In the genomic region with DNA sequence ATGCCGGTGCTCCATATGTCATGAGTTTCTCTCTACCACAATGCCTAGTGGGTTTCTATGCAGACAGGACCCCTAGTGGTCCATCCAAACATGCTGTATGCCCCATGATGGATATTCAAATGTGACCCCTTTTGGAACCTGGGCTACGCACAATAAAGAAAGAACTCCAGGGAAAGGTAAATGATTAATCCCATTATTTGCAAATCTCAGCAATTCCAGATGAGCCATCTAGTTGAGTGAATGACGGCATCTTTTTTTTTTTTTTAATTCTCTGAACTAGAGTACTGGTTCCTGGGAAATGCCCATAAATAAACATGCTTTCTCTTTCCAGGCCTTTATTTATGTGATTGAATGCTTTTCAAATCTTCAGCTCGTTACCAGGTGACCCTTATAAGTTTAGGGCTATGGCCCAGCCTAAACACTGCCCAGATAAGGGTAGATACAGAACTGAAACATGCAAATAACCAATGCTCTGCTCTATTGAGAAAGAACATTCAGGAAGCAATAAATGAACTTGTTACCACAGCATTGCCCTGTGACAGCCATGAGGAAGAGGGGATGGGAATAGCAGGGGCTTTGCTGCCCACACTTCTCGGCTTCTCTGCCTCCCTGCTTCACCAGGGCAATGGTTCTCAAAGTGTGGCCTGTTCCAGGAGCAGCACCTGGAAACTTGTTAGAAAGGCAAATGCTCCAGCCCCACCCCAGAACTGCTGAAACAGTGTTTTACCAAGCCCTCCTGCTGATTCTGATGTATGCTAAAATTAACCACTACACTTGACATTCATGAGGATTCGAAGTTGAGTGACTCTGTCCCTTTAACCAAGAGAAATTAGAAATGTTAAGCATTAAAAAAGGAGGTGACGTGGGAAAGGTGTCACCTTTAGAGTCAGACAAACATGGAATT, we compare ENCODE assay signal across 11 cellular contexts.
DNase-seq lines count a peak whose midpoint lies in the region; ATAC-seq and TF ChIP-seq lines count a peak whose summit lies in the region.
"Had no signal": no experiment of that assay in that cellular context is flagged by ENCODE, and none has a peak within 500 bp of the region (broad histone marks: within the 10 kb centered on the region; RNA-seq: fewer than 3 reads in every experiment).

No MANE protein-coding gene starts in this region.

- ATAC-seq in HG02763 (IDR thresholded peaks at IDR 0.05; ENCODE audit: unreplicated experiment) (peak; percentile 98), HG03575 (IDR thresholded peaks at IDR 0.05; ENCODE audit: extremely low read depth, insufficient number of reproducible peaks, low FRiP score, unreplicated experiment) (peak; percentile 91)
- ATAC-seq: left cardiac atrium had no signal

- TF ChIP-seq CTCF in GM13977 (IDR thresholded peaks at IDR 0.05; ENCODE audit: extremely low read depth, insufficient read depth, missing control alignments), result no peak
- TF ChIP-seq CTCF in mesothelial cell of epicardium (IDR thresholded peaks at IDR 0.05; ENCODE audit: unreplicated experiment), result no peak

- in situ Hi-C loops in GM13977 (cut with MboI; ENCODE audit: low pct_unique_long_range_greater_than_20kb, low sequenced_read_pairs, unreplicated experiment), result no loop called here

- peaks cover 33% of the 10 kb centered on the region for H3K27me3 Mint-ChIP-seq in mesothelial cell of epicardium (ENCODE audit: low read depth)
- H3K27me3 Mint-ChIP-seq: brain had no signal

- H3K36me3 Mint-ChIP-seq in mesothelial cell of epicardium, result no peaks in the 10 kb centered on the region
- H3K36me3 Mint-ChIP-seq: brain had no signal

- peak; percentile 22 for DNase-seq in NOMO-1 treated with DMSO at 0.1 percent for 48 hours (lab: John Stamatoyannopoulos, UW; ENCODE audit: unreplicated experiment)
- no peak for DNase-seq in NOMO-1 treated with dmso at 0.1 percent for 144 hours (lab: John Stamatoyannopoulos, UW; ENCODE audit: unreplicated experiment)
- no peak for DNase-seq in nucleus accumbens (lab: John Stamatoyannopoulos, UW)
- DNase-seq in GM13977 (ENCODE audit: low spot score), result no peak
- DNase-seq in mesothelial cell of epicardium (ENCODE audit: low spot score in 2 of 2, unreplicated experiment in 2 of 2), result no peak
- DNase-seq in NCI-H2196 (lab: John Stamatoyannopoulos, UW; ENCODE audit: unreplicated experiment), result no peak
- DNase-seq: left cardiac atrium, SW 1271 had no signal

- no peak overlapping the region for H3K27ac Mint-ChIP-seq in mesothelial cell of epicardium

- no peak overlapping the region for H3K4me3 Mint-ChIP-seq in mesothelial cell of epicardium
- H3K4me3 Mint-ChIP-seq: brain had no signal

- H3K4me1 Mint-ChIP-seq in mesothelial cell of epicardium, result no peaks in the 10 kb centered on the region

- peaks cover 11% of the 10 kb centered on the region for H3K9me3 Mint-ChIP-seq in mesothelial cell of epicardium
